28 cellular contexts compared by ENCODE assay signal in genomic region chr18:43758734-43759133, GRCh38.
"Had no signal": no experiment of that assay in that cellular context is flagged by ENCODE, and none has a peak within 500 bp of the region (broad histone marks: within the 10 kb centered on the region; RNA-seq: fewer than 3 reads in every experiment).

No MANE protein-coding gene starts in this region.

- H3K36me3 Mint-ChIP-seq: activated naive CD8-positive, alpha-beta T cell had no signal

- H3K4me3 ChIP-seq: coronary artery, dorsolateral prefrontal cortex, gastrocnemius medialis had no signal

- DNase-seq: activated CD4-positive, alpha-beta T cell treated with anti-CD3 and anti-CD28 coated beads for 1 hour; activated CD4-positive, alpha-beta T cell treated with anti-CD3 and anti-CD28 coated beads for 4 hours; activated CD4-positive, alpha-beta T cell treated with anti-CD3 and anti-CD28 coated beads, Interleukin-2, amount 50 U/mL, for 1 hour; activated CD4-positive, alpha-beta T cell treated with anti-CD3 and anti-CD28 coated beads, Interleukin-2, amount 50 U/mL, for 48 hours; activated CD4-positive, CD25-positive, alpha-beta regulatory T cell; activated CD8-positive, alpha-beta memory T cell treated with anti-CD3 and anti-CD28 coated beads for 24 hours; activated CD8-positive, alpha-beta T cell treated with anti-CD3 and anti-CD28 coated beads for 36 hours; activated effector memory CD4-positive, alpha-beta T cell treated with Interleukin-2 at 50 U/mL for 16 hours; activated gamma-delta T cell treated with Interleukin-2 at 50 U/mL for 16 hours; activated naive CD4-positive, alpha-beta T cell treated with anti-CD3 and anti-CD28 coated beads, Interleukin-2, amount 50 U/mL, for 16 hours; activated naive CD4-positive, alpha-beta T cell treated with Interleukin-2 at 50 U/mL for 16 hours; activated T-cell treated with anti-CD3 and anti-CD28 coated beads, Interleukin-2, amount 50 U/mL, for 4 hours; amniotic stem cell; anterior cingulate cortex; brain microvascular endothelial cell; dorsolateral prefrontal cortex; effector memory CD4-positive, alpha-beta T cell; endodermal cell; foreskin keratinocyte; gastrocnemius medialis; glutamatergic neuron; T-helper 2 cell had no signal

- H3K4me3 Mint-ChIP-seq: activated CD8-positive, alpha-beta T cell treated with anti-CD3 and anti-CD28 coated beads for 36 hours; activated naive CD8-positive, alpha-beta T cell; activated T-cell treated with anti-CD3 and anti-CD28 coated beads, Interleukin-2, amount 50 U/mL, for 4 hours; activated T-helper 17 cell treated with anti-CD3 and anti-CD28 coated beads, Interleukin-2, amount 50 U/mL, for 72 hours; central memory CD8-positive, alpha-beta T cell; dendritic cell treated with granulocyte-macrophage colony-stimulating factor and Interleukin-4, amounts not matched to agents 40 ng/mL and 50 ng/mL, for 4 days; endodermal cell had no signal

- H3K27ac ChIP-seq: brain microvascular endothelial cell, coronary artery, dorsolateral prefrontal cortex, foreskin keratinocyte, gastrocnemius medialis had no signal

- H3K36me3 ChIP-seq: brain microvascular endothelial cell, gastrocnemius medialis had no signal

- H3K4me1 Mint-ChIP-seq: activated T-helper 17 cell treated with anti-CD3 and anti-CD28 coated beads, Interleukin-2, amount 50 U/mL, for 72 hours; central memory CD8-positive, alpha-beta T cell had no signal

- H3K9me3 ChIP-seq: gastrocnemius medialis had no signal

- H3K27me3 ChIP-seq: brain microvascular endothelial cell, foreskin keratinocyte, gastrocnemius medialis had no signal

- H3K9me3 Mint-ChIP-seq: activated T-cell treated with anti-CD3 and anti-CD28 coated beads, Interleukin-2, amount 50 U/mL, for 4 hours; dendritic cell treated with granulocyte-macrophage colony-stimulating factor and Interleukin-4, amounts not matched to agents 40 ng/mL and 50 ng/mL, for 4 days had no signal

- H3K27ac Mint-ChIP-seq: activated CD8-positive, alpha-beta T cell treated with anti-CD3 and anti-CD28 coated beads for 36 hours; activated naive CD8-positive, alpha-beta T cell; activated T-helper 17 cell treated with anti-CD3 and anti-CD28 coated beads, Interleukin-2, amount 50 U/mL, for 72 hours; dendritic cell treated with granulocyte-macrophage colony-stimulating factor and Interleukin-4, amounts not matched to agents 40 ng/mL and 50 ng/mL, for 4 days; endodermal cell had no signal

- H3K4me1 ChIP-seq: foreskin keratinocyte, gastrocnemius medialis had no signal

- FAIRE-seq: bronchial epithelial cell had no signal

- H3K27me3 Mint-ChIP-seq: activated CD8-positive, alpha-beta T cell treated with anti-CD3 and anti-CD28 coated beads for 36 hours; activated naive CD8-positive, alpha-beta T cell; activated T-helper 17 cell treated with anti-CD3 and anti-CD28 coated beads, Interleukin-2, amount 50 U/mL, for 72 hours; central memory CD8-positive, alpha-beta T cell; dendritic cell treated with granulocyte-macrophage colony-stimulating factor and Interleukin-4, amounts not matched to agents 40 ng/mL and 50 ng/mL, for 4 days had no signal
